ENCODE assay signal across 9 cellular contexts in the genomic region with DNA sequence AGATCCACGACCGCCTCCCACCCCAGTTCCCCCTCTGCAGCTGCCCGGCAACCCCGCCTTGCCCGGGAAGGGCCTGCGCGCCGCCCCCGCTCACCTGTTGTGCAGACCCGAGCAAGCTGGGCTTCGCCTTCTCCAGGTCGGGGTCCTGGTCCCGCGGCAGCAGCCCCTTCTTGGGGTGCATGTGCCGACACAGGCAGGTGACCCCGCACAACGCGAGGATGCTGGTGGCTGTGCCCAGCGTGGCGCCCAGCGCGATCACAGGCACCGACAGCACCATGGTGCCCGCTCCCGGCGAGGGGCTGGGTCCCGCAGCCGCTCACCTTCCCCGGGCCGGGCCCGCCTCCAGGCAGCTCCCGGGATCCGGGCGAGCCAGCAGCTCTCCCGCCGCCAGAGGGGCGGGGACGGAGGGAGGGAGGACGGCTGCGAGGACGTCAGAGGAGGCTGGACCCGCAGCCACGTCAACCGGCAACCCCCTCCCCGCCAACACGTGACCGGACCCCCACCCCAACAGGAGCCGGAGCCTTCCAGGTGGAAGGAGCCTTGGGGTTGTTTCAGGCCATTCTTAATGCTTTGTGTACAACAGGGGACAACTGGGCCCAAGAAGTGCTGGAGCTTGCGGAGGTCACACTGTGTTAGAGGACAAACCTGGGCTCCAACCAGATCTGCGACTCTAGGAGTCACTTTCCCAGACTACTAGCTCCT. TPM values are rescaled to one million over a fixed set of nuclear protein-coding genes. Genes with fewer than 3 reads are reported as not detected.
A peak's percentile ranks its signal among the peaks of the same experiment; 100 is the strongest.
DNase-seq lines count a peak whose midpoint lies in the region; ATAC-seq, FAIRE-seq and TF ChIP-seq lines count a peak whose summit lies in the region.
"Had no signal": no experiment of that assay in that cellular context is flagged by ENCODE, and none has a peak within 500 bp of the region (broad histone marks: within the 10 kb centered on the region; RNA-seq: fewer than 3 reads in every experiment).

A gene with protein sequence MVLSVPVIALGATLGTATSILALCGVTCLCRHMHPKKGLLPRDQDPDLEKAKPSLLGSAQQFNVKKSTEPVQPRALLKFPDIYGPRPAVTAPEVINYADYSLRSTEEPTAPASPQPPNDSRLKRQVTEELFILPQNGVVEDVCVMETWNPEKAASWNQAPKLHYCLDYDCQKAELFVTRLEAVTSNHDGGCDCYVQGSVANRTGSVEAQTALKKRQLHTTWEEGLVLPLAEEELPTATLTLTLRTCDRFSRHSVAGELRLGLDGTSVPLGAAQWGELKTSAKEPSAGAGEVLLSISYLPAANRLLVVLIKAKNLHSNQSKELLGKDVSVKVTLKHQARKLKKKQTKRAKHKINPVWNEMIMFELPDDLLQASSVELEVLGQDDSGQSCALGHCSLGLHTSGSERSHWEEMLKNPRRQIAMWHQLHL (minus strand): TSS at position 411 of the 702 bp plus-strand sequence. CDS start 134 bp downstream, at position 277.

- H3K27ac Mint-ChIP-seq in neural progenitor cell: no peak within 1 kb of the TSS
- H3K27ac Mint-ChIP-seq in natural killer cell: no peak within 1 kb of the TSS

- TF ChIP-seq CTCF in neural progenitor cell (IDR thresholded peaks at IDR 0.05) (no peak), natural killer cell (IDR thresholded peaks at IDR 0.05) (no peak)

- H3K4me2 ChIP-seq in neural progenitor cell: peak within 1 kb of the TSS; percentile 91

- no peaks in the 10 kb centered on the region for H3K9me3 ChIP-seq in neural progenitor cell (ENCODE audit: low read depth)

- peak within 1 kb of the TSS; percentile 73 for H3K4me3 ChIP-seq in neural progenitor cell

- H3K79me2 ChIP-seq in neural progenitor cell (ENCODE audit: low read depth): no peaks in the 10 kb centered on the region

- no peaks in the 10 kb centered on the region for H4K20me1 ChIP-seq in neural progenitor cell (ENCODE audit: low read depth)

- DNase-seq in DMS53 (lab: John Stamatoyannopoulos, UW) (peak; percentile 89), NCI-H345 (lab: John Stamatoyannopoulos, UW) (peak; percentile 83), frontal cortex (ENCODE audit: low spot score in 2 of 2) (peak; percentile 36 to 70), neural progenitor cell (ENCODE audit: low spot score) (peak; percentile 90), dermis blood vessel endothelial cell (no peak), natural killer cell (no peak)
- DNase-seq: activated T-cell treated with anti-CD3 and anti-CD28 coated beads, Interleukin-2, amount 50 U/mL, for 4 hours had no signal

- H3K27me3 Mint-ChIP-seq in neural progenitor cell (ENCODE audit: insufficient read depth, low read depth): peaks cover 39% of the 10 kb centered on the region
- peaks cover 64 to 82% of the 10 kb centered on the region in 2 donors for H3K27me3 Mint-ChIP-seq in natural killer cell (ENCODE audit: low read depth in 2 of 2)

- H3K4me3 Mint-ChIP-seq in neural progenitor cell (peak within 1 kb of the TSS; percentile 81), natural killer cell (no peak within 1 kb of the TSS)
- H3K4me3 Mint-ChIP-seq: activated T-cell treated with anti-CD3 and anti-CD28 coated beads, Interleukin-2, amount 50 U/mL, for 4 hours had no signal

- H3K36me3 Mint-ChIP-seq in neural progenitor cell (no peaks in the 10 kb centered on the region), natural killer cell (no peaks in the 10 kb centered on the region)

- no peaks in the 10 kb centered on the region for H3K36me3 ChIP-seq in neural progenitor cell

- H3K4me1 Mint-ChIP-seq in neural progenitor cell (peaks cover 19% of the 10 kb centered on the region), natural killer cell (no peaks in the 10 kb centered on the region)

- FAIRE-seq in frontal cortex (lab: Jason Lieb, UNC): no peak

- intact Hi-C loops in natural killer cell (cut with micrococcal nuclease): no loop called here

- H3K9me3 Mint-ChIP-seq in neural progenitor cell (no peaks in the 10 kb centered on the region), natural killer cell (no peaks in the 10 kb centered on the region)
- H3K9me3 Mint-ChIP-seq: activated T-cell treated with anti-CD3 and anti-CD28 coated beads, Interleukin-2, amount 50 U/mL, for 4 hours had no signal

- peaks cover 67% of the 10 kb centered on the region for H3K27me3 ChIP-seq in neural progenitor cell

- ATAC-seq in natural killer cell: no peak
- ATAC-seq in HG03196 (IDR thresholded peaks at IDR 0.05; ENCODE audit: unreplicated experiment): no peak
- ATAC-seq in GM21825 (IDR thresholded peaks at IDR 0.05; ENCODE audit: unreplicated experiment): no peak

- H3F3A ChIP-seq in neural progenitor cell (ENCODE audit: low read depth): no peaks in the 10 kb centered on the region

- no peak within 1 kb of the TSS for H3K27ac ChIP-seq in neural progenitor cell

- peaks cover 6% of the 10 kb centered on the region for H3K4me1 ChIP-seq in neural progenitor cell

- no peak within 1 kb of the TSS for H3K9ac ChIP-seq in neural progenitor cell

- H2AFZ ChIP-seq in neural progenitor cell (replicated peaks): peak within 1 kb of the TSS; percentile 87

RNA-seq across cellular contexts. Expression of the gene that starts here (rescaled TPM):
- 191 TPM for total RNA-seq in frontal cortex
- 8.6 and 9.0 TPM in 2 replicates for total RNA-seq in neural progenitor cell (ENCODE audit: low replicate concordance)
- total RNA-seq in dermis blood vessel endothelial cell: not detected in 2 replicates
- total RNA-seq in natural killer cell: not detected

Comparison
In these comparisons a context has a peak if more than half of its experiments do, and no peak if none do; other contexts are left out.
1. RNA of the gene that starts here (total RNA-seq): 191 TPM in frontal cortex (single experiment); 8.6 to 9.0 TPM in neural progenitor cell, not detected in dermis blood vessel endothelial cell and not detected in natural killer cell; every median in the first group is over 10 times any median in the second.
2. DNase-seq: peak in DMS53 (single experiment), NCI-H345 (single experiment), frontal cortex (2 of 2) and neural progenitor cell (single experiment); none in dermis blood vessel endothelial cell (single experiment) and natural killer cell (single experiment).